Comparison of ENCODE assay signal across 4 cellular contexts in genomic region chr3:115445559-115445958, GRCh38.
A peak's percentile ranks its signal among the peaks of the same experiment; 100 is the strongest.
TF ChIP-seq lines count a peak whose summit lies in the region.

No MANE protein-coding gene starts in this region.

TF ChIP-seq in HepG2, 621 proteins besides CTCF, POLR2A, EP300 and RAD21:
- TF ChIP-seq ZNF782 (CRISPR knock-in tag; IDR thresholded peaks at IDR 0.05; ENCODE audit: borderline replicate concordance), result no peak
- TF ChIP-seq ZBTB42 (CRISPR knock-in tag; IDR thresholded peaks at IDR 0.05), result no peak
- TF ChIP-seq MYC (CRISPR knock-in tag; IDR thresholded peaks at IDR 0.05; ENCODE audit: borderline replicate concordance), result no peak
- TF ChIP-seq ZSCAN21 (CRISPR knock-in tag; IDR thresholded peaks at IDR 0.05; ENCODE audit: borderline replicate concordance), result no peak
- no peak for TF ChIP-seq ZNF329 (CRISPR knock-in tag; IDR thresholded peaks at IDR 0.05; ENCODE audit: low read depth)
- no peak for TF ChIP-seq FOXK2 (IDR thresholded peaks at IDR 0.05)
- TF ChIP-seq CREB1 (IDR thresholded peaks at IDR 0.05), result peak; percentile 63
- no peak for TF ChIP-seq CREB1 (CRISPR knock-in tag; IDR thresholded peaks at IDR 0.05)
- no peak for TF ChIP-seq ZNF496 (CRISPR knock-in tag; IDR thresholded peaks at IDR 0.05; ENCODE audit: insufficient replicate concordance)
- TF ChIP-seq ATF7 (IDR thresholded peaks at IDR 0.05), result peak; percentile 94
- TF ChIP-seq ATF7 (CRISPR knock-in tag; IDR thresholded peaks at IDR 0.05), result no peak
- no peak for TF ChIP-seq NR2C2 (CRISPR knock-in tag; IDR thresholded peaks at IDR 0.05; ENCODE audit: borderline replicate concordance)
- no peak for TF ChIP-seq MXD3 (CRISPR knock-in tag; IDR thresholded peaks at IDR 0.05)
- no peak for TF ChIP-seq GRHL1 (CRISPR knock-in tag; conservative IDR thresholded peaks at IDR 0.05)
- no peak for TF ChIP-seq ZNF569 (CRISPR knock-in tag; IDR thresholded peaks at IDR 0.05; ENCODE audit: borderline replicate concordance)

TF ChIP-seq in HEK293, 187 proteins besides CTCF, POLR2A, EP300 and RAD21:
- TF ChIP-seq PBX3 (CRISPR knock-in tag; IDR thresholded peaks at IDR 0.05) (no peak), ZNF292 (tag by site-specific recombination; IDR thresholded peaks at IDR 0.05; ENCODE audit: borderline replicate concordance, low read depth) (no peak), ZBTB8A (tag by site-specific recombination; IDR thresholded peaks at IDR 0.05) (no peak), ATF2 (tag by site-specific recombination; IDR thresholded peaks at IDR 0.05; ENCODE audit: low read depth) (peak; percentile 51; the same call in 1 of the 2 replicates)

TF ChIP-seq in IMR-90, 13 proteins besides CTCF, POLR2A, EP300 and RAD21:
- no peak for TF ChIP-seq MXI1 (IDR thresholded peaks at IDR 0.05; ENCODE audit: borderline replicate concordance, low read depth, low read length)
- TF ChIP-seq CEBPB (IDR thresholded peaks at IDR 0.05; ENCODE audit: low read depth, low read length), result peak; percentile 38; the same call in 1 of the 2 replicates

TF ChIP-seq in K562, 482 proteins besides CTCF, POLR2A, EP300 and RAD21:
- TF ChIP-seq KLF6 (CRISPR knock-in tag; IDR thresholded peaks at IDR 0.05; ENCODE audit: borderline replicate concordance), result no peak
- TF ChIP-seq C11orf30 (IDR thresholded peaks at IDR 0.05; ENCODE audit: low read depth), result no peak
- TF ChIP-seq ZC3H4 (CRISPR knock-in tag; IDR thresholded peaks at IDR 0.05; ENCODE audit: borderline replicate concordance), result no peak
- TF ChIP-seq HOXB6 (CRISPR knock-in tag; IDR thresholded peaks at IDR 0.05; ENCODE audit: borderline replicate concordance), result no peak
- no peak for TF ChIP-seq ATF2 (CRISPR knock-in tag; IDR thresholded peaks at IDR 0.05)
- TF ChIP-seq SRF (CRISPR knock-in tag; IDR thresholded peaks at IDR 0.05), result no peak
- TF ChIP-seq ATF3 (IDR thresholded peaks at IDR 0.05), result peak; percentile 21; the same call in 1 of the 2 replicates
- no peak for TF ChIP-seq ATF3 (CRISPR knock-in tag; conservative IDR thresholded peaks at IDR 0.05)
